ENCODE assay signal across 1 cellular context in the genomic region with DNA sequence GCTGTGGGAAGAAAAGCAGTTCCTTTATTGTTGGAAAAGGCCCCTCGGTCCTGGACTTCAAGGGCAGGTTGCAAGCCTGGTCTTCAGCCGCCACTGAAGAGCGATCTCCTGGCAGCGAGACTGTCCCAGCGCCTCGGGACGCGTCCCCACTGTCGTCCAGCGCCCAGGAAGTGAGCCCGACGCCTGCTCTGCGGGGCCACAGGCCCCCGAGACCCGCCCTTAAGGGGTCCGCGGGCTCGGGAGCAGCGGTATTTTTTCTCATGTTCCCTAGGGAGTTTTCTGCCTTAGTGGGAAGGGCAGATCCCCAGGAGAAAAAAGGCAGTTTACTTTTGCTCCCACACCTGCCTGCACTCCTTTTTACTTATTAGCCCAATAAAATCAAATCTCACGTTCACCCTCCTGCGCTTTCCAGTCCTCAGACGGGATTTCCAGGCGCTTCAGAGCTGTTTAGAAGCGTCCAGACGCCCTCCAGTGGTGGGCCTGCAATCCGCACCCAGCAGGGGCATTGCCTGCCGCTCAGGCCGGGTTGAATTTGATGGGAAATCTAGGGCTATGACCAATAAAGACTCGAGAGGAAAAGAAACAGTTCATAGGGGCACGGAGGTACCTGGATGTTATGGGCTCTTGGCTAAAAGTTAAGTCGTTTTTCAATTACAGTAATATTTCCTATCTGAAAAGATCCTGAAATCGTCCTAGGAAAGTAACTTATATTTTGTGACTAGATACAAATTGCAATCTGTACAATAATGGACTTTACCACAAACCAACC.
TF ChIP-seq lines count a peak whose summit lies in the region.

No MANE protein-coding gene starts in this region.

TF ChIP-seq in H1, 55 proteins besides CTCF, POLR2A, EP300 and RAD21:
- TF ChIP-seq NANOG (IDR thresholded peaks at IDR 0.05; ENCODE audit: insufficient read depth, low read depth, low read length, poor library complexity, severe bottlenecking) (no peak), SP4 (IDR thresholded peaks at IDR 0.05; ENCODE audit: low read length) (no peak), EGR1 (IDR thresholded peaks at IDR 0.05; ENCODE audit: borderline replicate concordance, low read depth, low read length) (no peak), TAF1 (IDR thresholded peaks at IDR 0.05; ENCODE audit: low read depth, low read length) (no peak), HDAC6 (IDR thresholded peaks at IDR 0.05; ENCODE audit: low read depth, low read length) (no peak), KDM1A (IDR thresholded peaks at IDR 0.05; ENCODE audit: borderline replicate concordance, low read length) (no peak), RNF2 (IDR thresholded peaks at IDR 0.05; ENCODE audit: borderline replicate concordance, low read depth, low read length, missing control alignments, poor library complexity, severe bottlenecking) (no peak), PHF8 (conservative IDR thresholded peaks at IDR 0.05; ENCODE audit: low read depth, low read length) (no peak), SRF (IDR thresholded peaks at IDR 0.05; ENCODE audit: low read depth, low read length) (no peak), CEBPB (IDR thresholded peaks at IDR 0.05; ENCODE audit: low read depth, low read length) (0 out of 2 replicates have a peak, but pooled peaks have one; percentile 7), BRCA1 (IDR thresholded peaks at IDR 0.05; ENCODE audit: low read depth, low read length) (peak; percentile 69), CREB1 (IDR thresholded peaks at IDR 0.05) (peak; percentile 16; the same call in 1 of the 2 replicates), GABPA (IDR thresholded peaks at IDR 0.05; ENCODE audit: borderline replicate concordance, insufficient read depth, low read length) (no peak), CHD2 (IDR thresholded peaks at IDR 0.05; ENCODE audit: low read length) (peak; percentile 83), NRF1 (IDR thresholded peaks at IDR 0.05; ENCODE audit: low read depth, low read length) (no peak), MAFK (IDR thresholded peaks at IDR 0.05; ENCODE audit: low read depth, low read length) (no peak), SIRT6 (IDR thresholded peaks at IDR 0.05; ENCODE audit: low read length) (no peak), CBX8 (IDR thresholded peaks at IDR 0.05; ENCODE audit: borderline replicate concordance, low read depth, low read length) (no peak), SIN3A (conservative IDR thresholded peaks at IDR 0.05 in 1 of 2, IDR thresholded peaks at IDR 0.05 in 1 of 2; ENCODE audit: low read depth in 1 of 2, low read length in 2 of 2) (0 out of 4 replicates have a peak, but pooled peaks of 1 of the 2 experiments have one; percentile 16), TAF7 (optimal IDR thresholded peaks at IDR 0.05; ENCODE audit: borderline replicate concordance, low read depth, low read length) (no peak), TEAD4 (IDR thresholded peaks at IDR 0.05; ENCODE audit: low read depth, low read length) (peak; percentile 46; the same call in 1 of the 2 replicates), BCL11A (IDR thresholded peaks at IDR 0.05; ENCODE audit: low read depth in 2 of 2, low read length in 2 of 2) (no peak)
- TF ChIP-seq, protein P1, sequence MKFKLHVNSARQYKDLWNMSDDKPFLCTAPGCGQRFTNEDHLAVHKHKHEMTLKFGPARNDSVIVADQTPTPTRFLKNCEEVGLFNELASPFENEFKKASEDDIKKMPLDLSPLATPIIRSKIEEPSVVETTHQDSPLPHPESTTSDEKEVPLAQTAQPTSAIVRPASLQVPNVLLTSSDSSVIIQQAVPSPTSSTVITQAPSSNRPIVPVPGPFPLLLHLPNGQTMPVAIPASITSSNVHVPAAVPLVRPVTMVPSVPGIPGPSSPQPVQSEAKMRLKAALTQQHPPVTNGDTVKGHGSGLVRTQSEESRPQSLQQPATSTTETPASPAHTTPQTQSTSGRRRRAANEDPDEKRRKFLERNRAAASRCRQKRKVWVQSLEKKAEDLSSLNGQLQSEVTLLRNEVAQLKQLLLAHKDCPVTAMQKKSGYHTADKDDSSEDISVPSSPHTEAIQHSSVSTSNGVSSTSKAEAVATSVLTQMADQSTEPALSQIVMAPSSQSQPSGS (IDR thresholded peaks at IDR 0.05; ENCODE audit: low read length): no peak
- TF ChIP-seq, protein P2, sequence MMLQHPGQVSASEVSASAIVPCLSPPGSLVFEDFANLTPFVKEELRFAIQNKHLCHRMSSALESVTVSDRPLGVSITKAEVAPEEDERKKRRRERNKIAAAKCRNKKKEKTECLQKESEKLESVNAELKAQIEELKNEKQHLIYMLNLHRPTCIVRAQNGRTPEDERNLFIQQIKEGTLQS (IDR thresholded peaks at IDR 0.05; ENCODE audit: insufficient read depth, low read depth, low read length): no peak
TF ChIP-seq in H1: peak in this region for 6.
